Comparison of ENCODE assay signal across 8 cellular contexts in the genomic region with DNA sequence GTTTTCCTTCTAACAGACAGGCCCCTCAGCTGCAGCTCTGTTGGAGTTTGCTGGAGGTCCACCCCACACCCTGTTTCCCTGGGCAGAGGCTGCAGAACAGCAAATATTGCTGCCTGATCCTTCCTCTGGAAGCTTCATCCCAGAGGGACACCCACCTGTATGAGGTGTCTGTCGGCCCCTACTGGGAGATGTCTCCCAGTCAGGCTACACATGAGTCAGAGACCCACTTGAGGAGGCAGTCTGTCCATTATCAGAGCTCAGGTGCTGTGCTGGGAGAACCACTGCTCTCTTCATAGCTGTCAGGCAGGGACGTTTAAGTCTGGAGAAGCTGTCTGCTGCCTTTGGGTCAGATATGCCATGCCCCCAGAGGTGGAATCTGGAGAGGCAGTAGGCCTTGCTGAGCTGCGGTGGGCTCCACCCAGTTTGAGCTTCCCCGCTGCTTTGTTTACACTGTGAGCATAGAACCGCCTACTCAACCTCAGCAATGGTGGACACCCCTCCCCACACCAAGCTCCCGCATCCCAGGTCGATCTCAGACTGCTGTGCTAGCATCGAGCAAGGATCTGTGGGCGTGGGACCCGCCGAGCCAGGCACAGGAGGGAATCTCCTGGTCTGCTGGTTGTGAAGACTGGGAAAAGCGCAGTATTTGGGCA.
A peak's percentile ranks its signal among the peaks of the same experiment; 100 is the strongest.
DNase-seq lines count a peak whose midpoint lies in the region; ATAC-seq, FAIRE-seq and TF ChIP-seq lines count a peak whose summit lies in the region.
"Not testable (repeated sequence)": the region's sequence is repeated elsewhere in the genome, so short reads cannot be mapped to it uniquely, and the experiment has no call there.

No MANE protein-coding gene starts in this region.

- H3K4me3 Mint-ChIP-seq in CD8-positive, alpha-beta T cell = peak overlapping the region; percentile 26
- H3K4me3 Mint-ChIP-seq in activated naive CD4-positive, alpha-beta T cell treated with anti-CD3 and anti-CD28 coated beads, Interleukin-2, amount 10 ng/mL, durations not matched to agents 7 days and 5 days; neural progenitor cell: not testable (repeated sequence)

- H3K18ac ChIP-seq in H1 (ENCODE audit: extremely low read depth, low read length) = peak overlapping the region; percentile 38

- H2BK5ac ChIP-seq in H1 (ENCODE audit: low read depth, low read length) = peak overlapping the region; percentile 63; the same call in 1 of the 2 replicates

- 78% methylated on average over 12 of the region's 12 CpGs; no CpG with 5 or more reads in 1 of the 2 experiments for WGBS in H1 (ENCODE audit: extremely low coverage in 1 of 2, insufficient coverage in 1 of 2, insufficient read length in 1 of 2, insufficient replicate concordance in 2 of 2, low coverage in 1 of 2, low lambda C conversion rate in 2 of 2, missing lambda C conversion rate in 1 of 2), 2 experiments

- peaks cover 11% of the 10 kb centered on the region for H3K9me3 Mint-ChIP-seq in CD8-positive, alpha-beta T cell
- not testable (repeated sequence) for H3K9me3 Mint-ChIP-seq in activated naive CD4-positive, alpha-beta T cell treated with anti-CD3 and anti-CD28 coated beads, Interleukin-2, amount 10 ng/mL, durations not matched to agents 7 days and 5 days; neural progenitor cell

- not testable (repeated sequence) for H3K23me2 ChIP-seq in H1 (ENCODE audit: low read depth, low read length)

- H3K9ac ChIP-seq in H1 (replicated peaks in 1 of 4; ENCODE audit: extremely low read depth in 1 of 4, low read depth in 3 of 4, low read length in 3 of 4); neural progenitor cell: not testable (repeated sequence)

- H3K79me2 ChIP-seq in H1 (ENCODE audit: control insufficient read depth in 1 of 2, insufficient read depth in 2 of 2, low read length in 2 of 2); neural progenitor cell (ENCODE audit: low read depth): not testable (repeated sequence)

- intact Hi-C loops in CD8-positive, alpha-beta T cell (cut with DNase I, micrococcal nuclease) = not testable (repeated sequence)

- ATAC-seq in CD8-positive, alpha-beta T cell = not testable (repeated sequence)

- H3K23ac ChIP-seq in H1 (ENCODE audit: insufficient read length) = not testable (repeated sequence)

- not testable (repeated sequence) for H4K91ac ChIP-seq in H1 (replicated peaks; ENCODE audit: insufficient read length, low read length)

- H3K36me3 Mint-ChIP-seq in CD8-positive, alpha-beta T cell; activated naive CD4-positive, alpha-beta T cell treated with anti-CD3 and anti-CD28 coated beads, Interleukin-2, amount 10 ng/mL, durations not matched to agents 7 days and 5 days; neural progenitor cell: not testable (repeated sequence)

- H3K27ac ChIP-seq in CD8-positive, alpha-beta T cell (ENCODE audit: low read depth, low read length); HEK293 (ENCODE audit: extremely low read depth, low read depth, low read length); H1 (ENCODE audit: low read depth, low read length); neural progenitor cell: not testable (repeated sequence)

- peak in 1 of 2 experiments; percentile 23; a peak in 1 of 3 replicates for TF ChIP-seq POLR2A in H1 (IDR thresholded peaks at IDR 0.05; ENCODE audit: control extremely low read depth in 1 of 2, low read depth in 2 of 2, low read length in 2 of 2)

- H4K5ac ChIP-seq in H1 (ENCODE audit: insufficient read length, low read depth, low read length) = not testable (repeated sequence)

- POLR2A ChIA-PET in CD8-positive, alpha-beta T cell (lab: Charles Lee) = interaction anchor here (1.3 kb wide), 1 partner anchor 9 kb away, joined by 3 read pairs; no protein-coding TSS in a partner anchor
- POLR2A ChIA-PET in HEK293 (lab: Yijun Ruan, JAX) = interaction anchor here (0.6 to 1.3 kb wide), 5 partner anchors 9 to 1118 kb away, joined by 3 to 4 read pairs (median 3); no protein-coding TSS in a partner anchor
- POLR2A ChIA-PET in H1 (lab: Charles Lee; ENCODE audit: partially characterized antibody) = interaction anchor here (0.6 to 1.0 kb wide), 2 partner anchors 39 to 205 kb away, joined by 3 to 4 read pairs; no protein-coding TSS in a partner anchor

- not testable (repeated sequence) for H2BK20ac ChIP-seq in H1 (ENCODE audit: low read length)

- peak in 1 of 2 experiments; percentile 18; a peak in 1 of 4 replicates for TF ChIP-seq RAD21 in H1 (IDR thresholded peaks at IDR 0.05 in 1 of 2, conservative IDR thresholded peaks at IDR 0.05 in 1 of 2; ENCODE audit: low read depth in 2 of 2, low read length in 2 of 2)

- H3F3A ChIP-seq in neural progenitor cell (ENCODE audit: low read depth) = not testable (repeated sequence)

- CTCF ChIA-PET in CD8-positive, alpha-beta T cell (lab: Charles Lee) = interaction anchor here (0.6 kb wide), 1 partner anchor 496 kb away, joined by 3 read pairs; no protein-coding TSS in a partner anchor
- CTCF ChIA-PET in HEK293 (lab: Yijun Ruan, JAX) = interaction anchor here (0.6 to 2.0 kb wide), 11 partner anchors 9 to 397 kb away, joined by 3 to 10 read pairs (median 5); no protein-coding TSS in a partner anchor
- CTCF ChIA-PET in activated naive CD4-positive, alpha-beta T cell treated with anti-CD3 and anti-CD28 coated beads, Interleukin-2, amount 10 ng/mL, durations not matched to agents 7 days and 5 days (lab: Charles Lee) = not testable (repeated sequence)
- CTCF ChIA-PET in H1 (lab: Charles Lee; ENCODE audit: partially characterized antibody) = interaction anchor here (0.9 to 1.9 kb wide), 7 partner anchors 9 to 69 kb away, joined by 3 to 12 read pairs (median 4); no protein-coding TSS in a partner anchor

- H2AK5ac ChIP-seq in H1 (ENCODE audit: low read depth, low read length) = not testable (repeated sequence)

- H4K8ac ChIP-seq in H1 (ENCODE audit: extremely low read depth, insufficient read depth, low read length) = peak overlapping the region; percentile 94; the same call in 1 of the 2 replicates

- not testable (repeated sequence) for H2BK120ac ChIP-seq in H1 (replicated peaks; ENCODE audit: low read depth, low read length)

- H2BK15ac ChIP-seq in H1 (ENCODE audit: low read length) = not testable (repeated sequence)

- H3K4me1 ChIP-seq in CD8-positive, alpha-beta T cell (ENCODE audit: insufficient read depth, low read length); HEK293 (ENCODE audit: control insufficient read depth, insufficient read depth, low read length); H1 (replicated peaks in 1 of 4; ENCODE audit: control insufficient read depth in 3 of 4, insufficient read depth in 4 of 4, low read length in 3 of 4): not testable (repeated sequence)
- H3K4me1 ChIP-seq in neural progenitor cell = peaks cover 16% of the 10 kb centered on the region

- H3K4ac ChIP-seq in H1 (replicated peaks; ENCODE audit: insufficient read length, low read depth, low read length) = not testable (repeated sequence)

- not testable (repeated sequence) for FAIRE-seq in H1 (lab: Jason Lieb, UNC)

- peaks cover 30% of the 10 kb centered on the region for H3K4me1 Mint-ChIP-seq in CD8-positive, alpha-beta T cell (ENCODE audit: low read depth)
- peaks cover 28% of the 10 kb centered on the region for H3K4me1 Mint-ChIP-seq in activated naive CD4-positive, alpha-beta T cell treated with anti-CD3 and anti-CD28 coated beads, Interleukin-2, amount 10 ng/mL, durations not matched to agents 7 days and 5 days
- peaks cover 26% of the 10 kb centered on the region for H3K4me1 Mint-ChIP-seq in neural progenitor cell

- not testable (repeated sequence) for H3K9me3 ChIP-seq in CD8-positive, alpha-beta T cell (ENCODE audit: low read length); HEK293 (ENCODE audit: control insufficient read depth, insufficient read depth, low read depth, low read length); H1 (ENCODE audit: insufficient read depth in 2 of 2, low read depth in 1 of 2, low read length in 1 of 2); neural progenitor cell (ENCODE audit: low read depth)

- H2AFZ ChIP-seq in H1 (ENCODE audit: low read length) (peak overlapping the region; percentile 83), neural progenitor cell (replicated peaks) (peak overlapping the region; percentile 93)

- peak overlapping the region; percentile 25 to 37; a peak in 1 of 4 replicates for H3K4me2 ChIP-seq in H1 (ENCODE audit: insufficient read depth in 1 of 2, low read depth in 2 of 2, low read length in 2 of 2)
- peak overlapping the region; percentile 53 for H3K4me2 ChIP-seq in neural progenitor cell

- H3K27me3 Mint-ChIP-seq in CD8-positive, alpha-beta T cell (ENCODE audit: low read depth); neural progenitor cell (ENCODE audit: insufficient read depth, low read depth): not testable (repeated sequence)
- H3K27me3 Mint-ChIP-seq in activated naive CD4-positive, alpha-beta T cell treated with anti-CD3 and anti-CD28 coated beads, Interleukin-2, amount 10 ng/mL, durations not matched to agents 7 days and 5 days = peaks cover 14% of the 10 kb centered on the region

- H3K4me3 ChIP-seq in CD8-positive, alpha-beta T cell (ENCODE audit: low read depth, low read length); HEK293 (ENCODE audit: low read depth, low read length); H1 (ENCODE audit: extremely low read depth in 1 of 4, insufficient read depth in 2 of 4, low read depth in 3 of 4, low read length in 4 of 4); neural progenitor cell: not testable (repeated sequence)

- H3K56ac ChIP-seq in H1 (replicated peaks; ENCODE audit: insufficient read length, low read depth, low read length) = not testable (repeated sequence)

- DNase-seq in CD8-positive, alpha-beta T cell = not testable (repeated sequence)
- DNase-seq in NCI-H146 treated with DMSO at 0.1 percent for 48 hours (lab: John Stamatoyannopoulos, UW; ENCODE audit: unreplicated experiment) (peak; percentile 5), NCI-H748 (lab: John Stamatoyannopoulos, UW; ENCODE audit: unreplicated experiment) (peak; percentile 35), H1 (ENCODE audit: low read depth in 1 of 2, low spot score in 2 of 2) (peak; percentile 19 to 60), islet precursor cell (peak; percentile 75), neural progenitor cell (ENCODE audit: low spot score) (peak; percentile 48)
- DNase-seq in activated naive CD4-positive, alpha-beta T cell treated with anti-CD3 and anti-CD28 coated beads, Interleukin-2, amount 10 ng/mL, durations not matched to agents 7 days and 5 days = peak; percentile 36

- not testable (repeated sequence) for TF ChIP-seq EP300 in H1 (IDR thresholded peaks at IDR 0.05; ENCODE audit: borderline replicate concordance in 1 of 2, low read depth in 2 of 2, low read length in 2 of 2)

- H3K27me3 ChIP-seq in CD8-positive, alpha-beta T cell (ENCODE audit: insufficient read depth, low read length); H1 (replicated peaks in 1 of 4; ENCODE audit: control insufficient read depth in 3 of 4, extremely low read depth in 1 of 4, insufficient read depth in 3 of 4, low read length in 3 of 4); neural progenitor cell: not testable (repeated sequence)

- H2BK12ac ChIP-seq in H1 (ENCODE audit: low read depth, low read length) = peak overlapping the region; percentile 80; the same call in 1 of the 2 replicates

- not testable (repeated sequence) for H3K79me1 ChIP-seq in H1 (ENCODE audit: low read depth, low read length)

- H3K27ac Mint-ChIP-seq in CD8-positive, alpha-beta T cell; neural progenitor cell: not testable (repeated sequence)
- peak overlapping the region; percentile 2 for H3K27ac Mint-ChIP-seq in activated naive CD4-positive, alpha-beta T cell treated with anti-CD3 and anti-CD28 coated beads, Interleukin-2, amount 10 ng/mL, durations not matched to agents 7 days and 5 days

- H4K20me1 ChIP-seq in H1 (replicated peaks in 1 of 2; ENCODE audit: control insufficient read depth in 1 of 2, insufficient read depth in 2 of 2, low read length in 2 of 2); neural progenitor cell (ENCODE audit: low read depth): not testable (repeated sequence)

- TF ChIP-seq CTCF in CD8-positive, alpha-beta T cell (IDR thresholded peaks at IDR 0.05) = not testable (repeated sequence)
- TF ChIP-seq CTCF in HEK293 (tag by site-specific recombination; IDR thresholded peaks at IDR 0.05) (peak; percentile 45; the same call in 1 of the 2 replicates), H1 (IDR thresholded peaks at IDR 0.05; ENCODE audit: control extremely low read depth in 1 of 3, insufficient read depth in 1 of 3, low read depth in 1 of 3, low read length in 3 of 3) (peak in 1 of 3 experiments; percentile 17; a peak in 1 of 4 replicates), neural progenitor cell (IDR thresholded peaks at IDR 0.05) (peak; percentile 22)

- not testable (repeated sequence) for H3K36me3 ChIP-seq in CD8-positive, alpha-beta T cell (ENCODE audit: insufficient read depth, low read length); HEK293 (ENCODE audit: control insufficient read depth in 2 of 2, insufficient read depth in 1 of 2, low read length in 2 of 2); H1 (ENCODE audit: control insufficient read depth in 2 of 4, insufficient read depth in 4 of 4, low read length in 3 of 4); neural progenitor cell

- H3K14ac ChIP-seq in H1 (ENCODE audit: insufficient read length) = not testable (repeated sequence)
